ENCODE assay signal across 9 cellular contexts in the genomic region with DNA sequence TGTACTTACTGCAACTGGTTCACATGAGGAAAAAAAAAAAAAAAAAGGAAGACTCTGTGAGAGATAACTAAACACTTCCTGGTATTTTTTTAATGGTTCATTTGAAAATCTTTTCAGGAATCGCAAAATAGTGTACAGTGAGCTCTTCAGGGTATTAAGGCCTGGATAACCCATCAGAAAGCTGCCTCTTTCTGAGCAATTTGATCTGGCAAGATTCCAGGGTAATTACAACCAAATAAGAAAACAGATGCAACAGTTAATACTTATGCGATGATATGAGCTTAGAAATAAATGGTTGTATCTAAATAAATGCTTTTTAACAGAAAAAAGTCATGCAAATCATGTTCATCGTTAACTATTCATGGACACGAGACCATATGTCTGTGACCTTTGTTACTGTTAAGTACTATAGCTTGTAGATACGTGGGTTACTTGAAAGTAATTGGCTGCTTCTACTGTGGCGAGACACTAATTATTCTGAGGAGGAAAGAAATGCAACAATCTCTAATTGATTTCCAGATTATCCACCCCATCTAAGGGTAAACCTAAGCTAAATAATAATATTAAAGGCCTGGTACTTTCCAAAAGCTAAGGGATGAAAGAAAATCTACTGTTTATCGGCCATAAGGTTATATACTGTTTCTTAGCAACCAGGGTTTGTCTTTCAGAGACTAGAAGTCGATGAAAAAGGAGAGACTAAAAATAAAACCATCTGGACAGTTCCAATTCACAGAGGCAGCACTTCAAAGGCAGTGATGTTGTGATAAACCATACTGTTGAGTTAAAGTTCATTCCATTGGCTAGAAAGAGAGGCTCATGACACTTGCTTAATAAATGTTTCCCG. TPM values are rescaled to one million over a fixed set of nuclear protein-coding genes. Genes with fewer than 3 reads are reported as not detected.
DNase-seq lines count a peak whose midpoint lies in the region; ATAC-seq, FAIRE-seq and TF ChIP-seq lines count a peak whose summit lies in the region.
"Had no signal": no experiment of that assay in that cellular context is flagged by ENCODE, and none has a peak within 500 bp of the region (broad histone marks: within the 10 kb centered on the region; RNA-seq: fewer than 3 reads in every experiment).

No MANE protein-coding gene starts in this region.

- no peaks in the 10 kb centered on the region for H3K36me3 Mint-ChIP-seq in chondrocyte (ENCODE audit: low read depth)

- H3K27me3 ChIP-seq in colonic mucosa: no peaks in the 10 kb centered on the region
- H3K27me3 ChIP-seq in pancreas: no peaks in the 10 kb centered on the region

- H3K27ac Mint-ChIP-seq in chondrocyte (ENCODE audit: unreplicated experiment): no peak overlapping the region

- no peaks in the 10 kb centered on the region for H3K9me3 Mint-ChIP-seq in chondrocyte (ENCODE audit: low read depth)

- FAIRE-seq in pancreas (lab: Jason Lieb, UNC): peak; percentile 45

- intact Hi-C loops in colonic mucosa (cut with DNase I): no loop called here
- intact Hi-C loops in pancreas (cut with DNase I): no loop called here

- H3K9me3 ChIP-seq in colonic mucosa (no peaks in the 10 kb centered on the region), pancreas (no peaks in the 10 kb centered on the region)

- H3K4me1 Mint-ChIP-seq in chondrocyte (ENCODE audit: low read depth): peaks cover 29% of the 10 kb centered on the region

- H3K27ac ChIP-seq in colonic mucosa (peak overlapping the region; percentile 99), pancreas (peak overlapping the region in 2 of 4 donors; percentile 2 to 85)

- H3K4me1 ChIP-seq in colonic mucosa (peaks cover 12% of the 10 kb centered on the region), pancreas (peaks cover 0 to 7% (median 3%) of the 10 kb centered on the region in 3 donors)

- DNase-seq in EH (ENCODE audit: low read depth): peak; percentile 59
- peak; percentile 35 for DNase-seq in NCI-H1694 (lab: John Stamatoyannopoulos, UW)
- DNase-seq in colonic mucosa: no peak
- DNase-seq in pancreas: no peak
- no peak for DNase-seq in chondrocyte (ENCODE audit: low spot score)
- DNase-seq: NCI-H510A had no signal

- H3K4me3 ChIP-seq in colonic mucosa: peak overlapping the region; percentile 64
- H3K4me3 ChIP-seq in pancreas: no peak overlapping the region

- no peaks in the 10 kb centered on the region for H3K36me3 ChIP-seq in colonic mucosa
- H3K36me3 ChIP-seq in pancreas: no peaks in the 10 kb centered on the region

- ATAC-seq in pancreas (peak in 2 of 4 donors; percentile 3 to 33), GM18502 (IDR thresholded peaks at IDR 0.05; ENCODE audit: poor library complexity, unreplicated experiment) (no peak), GM19023 (IDR thresholded peaks at IDR 0.05; ENCODE audit: unreplicated experiment) (no peak), HG03039 (IDR thresholded peaks at IDR 0.05; ENCODE audit: unreplicated experiment) (no peak)

- H3K4me3 Mint-ChIP-seq in chondrocyte (ENCODE audit: unreplicated experiment): no peak overlapping the region

- WGBS in pancreas, 2 donors: 77 to 83% methylated on average over 9 of the region's 9 CpGs

- TF ChIP-seq CTCF in colonic mucosa (IDR thresholded peaks at IDR 0.05) (no peak), pancreas (IDR thresholded peaks at IDR 0.05) (no peak), chondrocyte (IDR thresholded peaks at IDR 0.05) (no peak)

- H3K9ac ChIP-seq in colonic mucosa (ENCODE audit: low read depth in 2 of 2, low read length in 2 of 2): peak overlapping the region; percentile 61 to 88

- H3K27me3 Mint-ChIP-seq in chondrocyte (ENCODE audit: low read depth): no peaks in the 10 kb centered on the region

RNA-seq across cellular contexts. Expression of gene EPSTI1, which starts 1.7 kb away (rescaled TPM):
- total RNA-seq in colonic mucosa (10 to 100 TPM in 1 of 2 donors, 1 to 10 TPM in 1; 5.4 to 16.8 TPM), pancreas (1 to 10 TPM in 5 of 6 donors, under 1 TPM in 1; 0.83 to 9.7 (median 2.1) TPM), chondrocyte (2.1 to 3.8 TPM (median 2.8 TPM) in 3 replicates)
- polyA plus RNA-seq in pancreas: 1 to 10 TPM; 1.4 to 3.0 TPM

RNA-seq across cellular contexts. Expression of gene DNAJC15, which starts 33.0 kb away (rescaled TPM):
- total RNA-seq in colonic mucosa (10 to 100 TPM in 1 of 2 donors, 1 to 10 TPM in 1; 6.6 to 14.6 TPM), pancreas (1 to 10 TPM; 5.2 to 9.6 (median 6.8) TPM), chondrocyte (18.0 to 24.3 TPM (median 21.6 TPM) in 3 replicates)
- 10 to 100 TPM in 1 of 2 donors, 1 to 10 TPM in 1; 5.2 to 10.2 TPM for polyA plus RNA-seq in pancreas

Comparison
In these comparisons a context has a peak if more than half of its experiments do, and no peak if none do; other contexts are left out.
1. DNase-seq: peak in EH (single experiment) and NCI-H1694 (single experiment); none in colonic mucosa (single experiment), pancreas (0 of 6) and chondrocyte (single experiment).